ENCODE assay signal across 30 cellular contexts in genomic region chr20:9400371-9401025, GRCh38.
DNase-seq lines count a peak whose midpoint lies in the region; ATAC-seq, FAIRE-seq and TF ChIP-seq lines count a peak whose summit lies in the region.
"Had no signal": no experiment of that assay in that cellular context is flagged by ENCODE, and none has a peak within 500 bp of the region (broad histone marks: within the 10 kb centered on the region; RNA-seq: fewer than 3 reads in every experiment).

No MANE protein-coding gene starts in this region.

- intact Hi-C loops in activated CD4-positive, alpha-beta T cell treated with anti-CD3 and anti-CD28 coated beads, Interleukin-2, amount 10 ng/mL, durations not matched to agents 24 days and 14 days (cut with micrococcal nuclease) = loop anchor here (10.0 kb wide), 1 partner anchor 514 kb away; no protein-coding TSS in a partner anchor

- POLR2A ChIA-PET in activated CD4-positive, alpha-beta T cell treated with anti-CD3 and anti-CD28 coated beads, Interleukin-2, amount 10 ng/mL, durations not matched to agents 7 days and 5 days (lab: Charles Lee) = no interaction called here

- H3K36me3 Mint-ChIP-seq in activated CD4-positive, alpha-beta T cell treated with anti-CD3 and anti-CD28 coated beads, Interleukin-2, amount 10 ng/mL, durations not matched to agents 24 days and 14 days (ENCODE audit: low read depth) = no peaks in the 10 kb centered on the region
- no peaks in the 10 kb centered on the region for H3K36me3 Mint-ChIP-seq in activated CD4-positive, alpha-beta T cell treated with anti-CD3 and anti-CD28 coated beads, Interleukin-2, amount 10 ng/mL, durations not matched to agents 7 days and 5 days (ENCODE audit: low read depth)
- H3K36me3 Mint-ChIP-seq in osteocyte (ENCODE audit: unreplicated experiment) = peaks cover 3% of the 10 kb centered on the region
- H3K36me3 Mint-ChIP-seq: CD8-positive, alpha-beta T cell; naive thymus-derived CD4-positive, alpha-beta T cell; stimulated activated effector memory CD8-positive, alpha-beta T cell treated with anti-CD3 and anti-CD28 coated beads, Interleukin-12 subunit alpha, Interleukin-12 subunit beta, amount 100 ng/mL, for 72 hours had no signal

- peaks cover 7 to 60% of the 10 kb centered on the region in 2 donors for H3K36me3 ChIP-seq in gastroesophageal sphincter
- H3K36me3 ChIP-seq: neutrophil had no signal

- no peak for TF ChIP-seq EP300 in gastroesophageal sphincter (IDR thresholded peaks at IDR 0.05)

- peak; percentile 42 for FAIRE-seq in HTR-8/SVneo (lab: Jason Lieb, UNC)
- FAIRE-seq: frontal cortex, K562 had no signal

- H3K27ac Mint-ChIP-seq in activated CD4-positive, alpha-beta T cell treated with anti-CD3 and anti-CD28 coated beads, Interleukin-2, amount 10 ng/mL, durations not matched to agents 24 days and 14 days = no peak overlapping the region
- H3K27ac Mint-ChIP-seq in activated CD4-positive, alpha-beta T cell treated with anti-CD3 and anti-CD28 coated beads, Interleukin-2, amount 10 ng/mL, durations not matched to agents 7 days and 5 days = no peak overlapping the region
- H3K27ac Mint-ChIP-seq in osteocyte (ENCODE audit: unreplicated experiment) = peak overlapping the region; percentile 52
- H3K27ac Mint-ChIP-seq: activated naive CD8-positive, alpha-beta T cell treated with anti-CD3 and anti-CD28 coated beads, Interleukin-2, amount 50 U/mL, for 24 hours; B cell; CD8-positive, alpha-beta T cell; naive thymus-derived CD4-positive, alpha-beta T cell; stimulated activated effector memory CD8-positive, alpha-beta T cell treated with anti-CD3 and anti-CD28 coated beads, Interleukin-12 subunit alpha, Interleukin-12 subunit beta, amount 100 ng/mL, for 72 hours had no signal

- CTCF ChIA-PET in activated CD4-positive, alpha-beta T cell treated with anti-CD3 and anti-CD28 coated beads, Interleukin-2, amount 10 ng/mL, durations not matched to agents 7 days and 5 days (lab: Charles Lee) = no interaction called here

- ATAC-seq in gastroesophageal sphincter = no peak
- ATAC-seq: A549; activated naive CD8-positive, alpha-beta T cell treated with anti-CD3 and anti-CD28 coated beads, Interleukin-2, amount 50 U/mL, for 24 hours; body of pancreas; CD8-positive, alpha-beta T cell; HCT116; K562; Panc1; stimulated activated effector memory CD8-positive, alpha-beta T cell treated with anti-CD3 and anti-CD28 coated beads, Interleukin-12 subunit alpha, Interleukin-12 subunit beta, amount 100 ng/mL, for 72 hours had no signal

- TF ChIP-seq POLR2A in gastroesophageal sphincter (IDR thresholded peaks at IDR 0.05) = no peak

- no peak overlapping the region for H3K27ac ChIP-seq in gastroesophageal sphincter
- H3K27ac ChIP-seq: A549, body of pancreas, neutrophil, transverse colon had no signal

- H3K9me3 Mint-ChIP-seq in activated CD4-positive, alpha-beta T cell treated with anti-CD3 and anti-CD28 coated beads, Interleukin-2, amount 10 ng/mL, durations not matched to agents 24 days and 14 days = no peaks in the 10 kb centered on the region
- H3K9me3 Mint-ChIP-seq in activated CD4-positive, alpha-beta T cell treated with anti-CD3 and anti-CD28 coated beads, Interleukin-2, amount 10 ng/mL, durations not matched to agents 7 days and 5 days = no peaks in the 10 kb centered on the region
- H3K9me3 Mint-ChIP-seq in osteocyte (ENCODE audit: unreplicated experiment) = no peaks in the 10 kb centered on the region
- H3K9me3 Mint-ChIP-seq: activated naive CD8-positive, alpha-beta T cell treated with anti-CD3 and anti-CD28 coated beads, Interleukin-2, amount 50 U/mL, for 24 hours; CD8-positive, alpha-beta T cell; naive thymus-derived CD4-positive, alpha-beta T cell; stimulated activated effector memory CD8-positive, alpha-beta T cell treated with anti-CD3 and anti-CD28 coated beads, Interleukin-12 subunit alpha, Interleukin-12 subunit beta, amount 100 ng/mL, for 72 hours had no signal

- no peaks in the 10 kb centered on the region for H3K4me1 ChIP-seq in gastroesophageal sphincter
- H3K4me1 ChIP-seq: A549, body of pancreas, transverse colon had no signal

- H3K27me3 Mint-ChIP-seq in activated CD4-positive, alpha-beta T cell treated with anti-CD3 and anti-CD28 coated beads, Interleukin-2, amount 10 ng/mL, durations not matched to agents 24 days and 14 days = no peaks in the 10 kb centered on the region
- no peaks in the 10 kb centered on the region for H3K27me3 Mint-ChIP-seq in activated CD4-positive, alpha-beta T cell treated with anti-CD3 and anti-CD28 coated beads, Interleukin-2, amount 10 ng/mL, durations not matched to agents 7 days and 5 days
- H3K27me3 Mint-ChIP-seq in osteocyte (ENCODE audit: unreplicated experiment) = no peaks in the 10 kb centered on the region
- H3K27me3 Mint-ChIP-seq: activated naive CD8-positive, alpha-beta T cell treated with anti-CD3 and anti-CD28 coated beads, Interleukin-2, amount 50 U/mL, for 24 hours; B cell had no signal

- H3K27me3 ChIP-seq in gastroesophageal sphincter = no peaks in the 10 kb centered on the region
- H3K27me3 ChIP-seq: body of pancreas, neutrophil, transverse colon had no signal

- in situ Hi-C loops in astrocyte of the spinal cord (cut with HindIII; ENCODE audit: low sequenced_read_pairs) = no loop called here

- no peaks in the 10 kb centered on the region for H3K4me1 Mint-ChIP-seq in activated CD4-positive, alpha-beta T cell treated with anti-CD3 and anti-CD28 coated beads, Interleukin-2, amount 10 ng/mL, durations not matched to agents 24 days and 14 days
- H3K4me1 Mint-ChIP-seq in activated CD4-positive, alpha-beta T cell treated with anti-CD3 and anti-CD28 coated beads, Interleukin-2, amount 10 ng/mL, durations not matched to agents 7 days and 5 days = no peaks in the 10 kb centered on the region
- H3K4me1 Mint-ChIP-seq in osteocyte (ENCODE audit: unreplicated experiment) = peaks cover 16% of the 10 kb centered on the region
- H3K4me1 Mint-ChIP-seq: activated naive CD8-positive, alpha-beta T cell treated with anti-CD3 and anti-CD28 coated beads, Interleukin-2, amount 50 U/mL, for 24 hours; naive thymus-derived CD4-positive, alpha-beta T cell; stimulated activated effector memory CD8-positive, alpha-beta T cell treated with anti-CD3 and anti-CD28 coated beads, Interleukin-12 subunit alpha, Interleukin-12 subunit beta, amount 100 ng/mL, for 72 hours had no signal

- 76 to 93% methylated on average over 3 of the region's 3 CpGs for WGBS in gastroesophageal sphincter (ENCODE audit: low coverage in 1 of 2), 2 donors

- peak; percentile 12 for DNase-seq in activated CD4-positive, alpha-beta T cell treated with anti-CD3 and anti-CD28 coated beads, Interleukin-2, amount 10 ng/mL, durations not matched to agents 24 days and 14 days
- DNase-seq in activated CD4-positive, alpha-beta T cell treated with anti-CD3 and anti-CD28 coated beads, Interleukin-2, amount 10 ng/mL, durations not matched to agents 7 days and 5 days = no peak
- no peak for DNase-seq in HTR-8/SVneo (ENCODE audit: insufficient read length, low spot score)
- peak; percentile 30 for DNase-seq in astrocyte of the spinal cord (ENCODE audit: low read depth, low spot score)
- DNase-seq in osteocyte (ENCODE audit: extremely low spot score, unreplicated experiment) = no peak
- no peak for DNase-seq in activated T-cell treated with anti-CD3 and anti-CD28 coated beads, Interleukin-2, amount 50 U/mL, for 1 hour
- DNase-seq in NCI-H1436 (lab: John Stamatoyannopoulos, UW) = no peak
- DNase-seq: activated CD4-positive, alpha-beta T cell treated with anti-CD3 and anti-CD28 coated beads, Interleukin-2, amount 50 U/mL, for 1 hour; activated gamma-delta T cell treated with Interleukin-2 at 50 U/mL for 16 hours; activated naive CD8-positive, alpha-beta T cell treated with anti-CD3 and anti-CD28 coated beads, Interleukin-2, amount 50 U/mL, for 24 hours; activated T-cell treated with anti-CD3 and anti-CD28 coated beads, Interleukin-2, amount 50 U/mL, for 48 hours; body of pancreas; CD8-positive, alpha-beta T cell; GDM1; midbrain; naive thymus-derived CD4-positive, alpha-beta T cell; NCI-H1092 treated with DMSO at 0.1 percent for 48 hours; NCI-H187; SIG-M5; T1000; transverse colon had no signal

- no peak for TF ChIP-seq CTCF in astrocyte of the spinal cord (IDR thresholded peaks at IDR 0.05; ENCODE audit: low read depth, low read length)
- no peak for TF ChIP-seq CTCF in osteocyte (IDR thresholded peaks at IDR 0.05)
- TF ChIP-seq CTCF in gastroesophageal sphincter (IDR thresholded peaks at IDR 0.05) = no peak

- no peak overlapping the region for H3K4me3 Mint-ChIP-seq in activated CD4-positive, alpha-beta T cell treated with anti-CD3 and anti-CD28 coated beads, Interleukin-2, amount 10 ng/mL, durations not matched to agents 24 days and 14 days
- H3K4me3 Mint-ChIP-seq in activated CD4-positive, alpha-beta T cell treated with anti-CD3 and anti-CD28 coated beads, Interleukin-2, amount 10 ng/mL, durations not matched to agents 7 days and 5 days = no peak overlapping the region
- H3K4me3 Mint-ChIP-seq in osteocyte (ENCODE audit: unreplicated experiment) = no peak overlapping the region
- H3K4me3 Mint-ChIP-seq: activated naive CD8-positive, alpha-beta T cell treated with anti-CD3 and anti-CD28 coated beads, Interleukin-2, amount 50 U/mL, for 24 hours; B cell; CD8-positive, alpha-beta T cell; naive thymus-derived CD4-positive, alpha-beta T cell; stimulated activated effector memory CD8-positive, alpha-beta T cell treated with anti-CD3 and anti-CD28 coated beads, Interleukin-12 subunit alpha, Interleukin-12 subunit beta, amount 100 ng/mL, for 72 hours had no signal

- H3K9me3 ChIP-seq in gastroesophageal sphincter = no peaks in the 10 kb centered on the region
- H3K9me3 ChIP-seq: A549, body of pancreas, neutrophil, transverse colon had no signal

- H3K4me3 ChIP-seq in astrocyte of the spinal cord (ENCODE audit: low read depth, low read length) (no peak overlapping the region), gastroesophageal sphincter (no peak overlapping the region)
- H3K4me3 ChIP-seq: A549, body of pancreas, K562, transverse colon had no signal

Comparison
In these comparisons a context has a peak if more than half of its experiments do, and no peak if none do; other contexts are left out.
1. DNase-seq: peak in activated CD4-positive, alpha-beta T cell treated with anti-CD3 and anti-CD28 coated beads, Interleukin-2, amount 10 ng/mL, durations not matched to agents 24 days and 14 days (single experiment) and astrocyte of the spinal cord (single experiment); none in activated CD4-positive, alpha-beta T cell treated with anti-CD3 and anti-CD28 coated beads, Interleukin-2, amount 10 ng/mL, durations not matched to agents 7 days and 5 days (single experiment), HTR-8/SVneo (single experiment), osteocyte (single experiment), activated T-cell treated with anti-CD3 and anti-CD28 coated beads, Interleukin-2, amount 50 U/mL, for 1 hour (single experiment) and NCI-H1436 (single experiment).